ENCODE assay signal across 6 cellular contexts in genomic region chr9:67086862-67087261, GRCh38.
A peak's percentile ranks its signal among the peaks of the same experiment; 100 is the strongest.
DNase-seq lines count a peak whose midpoint lies in the region; ATAC-seq and TF ChIP-seq lines count a peak whose summit lies in the region.
"Not testable (repeated sequence)": the region's sequence is repeated elsewhere in the genome, so short reads cannot be mapped to it uniquely, and the experiment has no call there.

No MANE protein-coding gene starts in this region.

- in situ Hi-C loops in IMR-90 (cut with MboI; ENCODE audit: low sequenced_read_pairs); brain microvascular endothelial cell (cut with HindIII; ENCODE audit: low pct_ligation_motif_present, low sequenced_read_pairs): not testable (repeated sequence)

- H3K4me1 ChIP-seq in IMR-90 (ENCODE audit: control insufficient read depth, insufficient read depth, low read length); RWPE2 (ENCODE audit: insufficient read depth, poor library complexity, severe bottlenecking); foreskin keratinocyte; left lung: not testable (repeated sequence)

- H3K56ac ChIP-seq in IMR-90 (ENCODE audit: extremely low read depth, insufficient read depth, low read length), result not testable (repeated sequence)

- not testable (repeated sequence) for H2BK120ac ChIP-seq in IMR-90 (ENCODE audit: low read depth, low read length)

- CTCF ChIA-PET in IMR-90 (lab: Yijun Ruan, JAX), result not testable (repeated sequence)

- ATAC-seq in IMR-90 (ENCODE audit: low read depth), result peak; percentile 21; the same call in 1 of the 2 replicates
- ATAC-seq in RWPE2 (ENCODE audit: low read depth), result peak; percentile 61
- ATAC-seq in foreskin keratinocyte, result peak; percentile 82
- ATAC-seq in left lung, result peak; percentile 36
- ATAC-seq in omental fat pad (ENCODE audit: low FRiP score), result peak; percentile 54

- not testable (repeated sequence) for H3K9me3 ChIP-seq in IMR-90 (ENCODE audit: control insufficient read depth, insufficient read depth, low read length); RWPE2 (ENCODE audit: severe bottlenecking); left lung

- not testable (repeated sequence) for H2AFZ ChIP-seq in IMR-90 (replicated peaks; ENCODE audit: low read length, poor library complexity)

- not testable (repeated sequence) for TF ChIP-seq POLR2A in IMR-90 (IDR thresholded peaks at IDR 0.05; ENCODE audit: low read depth, low read length)

- dilution Hi-C loops in IMR-90 (cut with HindIII; ENCODE audit: low sequenced_read_pairs, unreplicated experiment), result not testable (repeated sequence)

- H3K27me3 ChIP-seq in IMR-90 (ENCODE audit: control insufficient read depth, insufficient read depth, low read length); RWPE2 (ENCODE audit: insufficient read depth, poor library complexity, severe bottlenecking); brain microvascular endothelial cell (replicated peaks); foreskin keratinocyte; left lung: not testable (repeated sequence)

- not testable (repeated sequence) for H2BK5ac ChIP-seq in IMR-90 (ENCODE audit: low read depth, low read length, poor library complexity, severe bottlenecking)

- not testable (repeated sequence) for H3K27ac ChIP-seq in IMR-90 (ENCODE audit: insufficient read depth, low read length); RWPE2 (ENCODE audit: poor library complexity, severe bottlenecking); brain microvascular endothelial cell; foreskin keratinocyte; left lung

- H3K18ac ChIP-seq in IMR-90 (ENCODE audit: low read depth, low read length), result not testable (repeated sequence)

- not testable (repeated sequence) for H2AK5ac ChIP-seq in IMR-90 (ENCODE audit: low read depth, low read length)

- not testable (repeated sequence) for H4K8ac ChIP-seq in IMR-90 (ENCODE audit: low read depth in 2 of 2, low read length in 2 of 2)

- TF ChIP-seq CTCF in IMR-90 (conservative IDR thresholded peaks at IDR 0.05; ENCODE audit: low read depth, low read length); RWPE2 (IDR thresholded peaks at IDR 0.05; ENCODE audit: poor library complexity, severe bottlenecking); brain microvascular endothelial cell (IDR thresholded peaks at IDR 0.05; ENCODE audit: low read depth, low read length, missing control alignments); foreskin keratinocyte (conservative IDR thresholded peaks at IDR 0.05); left lung (IDR thresholded peaks at IDR 0.05); omental fat pad (IDR thresholded peaks at IDR 0.05): not testable (repeated sequence)

- POLR2A ChIA-PET in IMR-90 (lab: Charles Lee; ENCODE audit: unreplicated experiment), result not testable (repeated sequence)

- H3K4ac ChIP-seq in IMR-90 (ENCODE audit: low read depth, low read length), result not testable (repeated sequence)

- H2BK15ac ChIP-seq in IMR-90 (ENCODE audit: low read depth, low read length), result not testable (repeated sequence)

- not testable (repeated sequence) for BruUV-seq in IMR-90 (replicated peaks; lab: Mats Ljungman, UMichigan)

- H3K14ac ChIP-seq in IMR-90 (replicated peaks; ENCODE audit: low read depth, low read length), result not testable (repeated sequence)

- DNase-seq in IMR-90; RWPE2 (ENCODE audit: low spot score); foreskin keratinocyte; left lung; omental fat pad (ENCODE audit: low spot score): not testable (repeated sequence)
- DNase-seq in brain microvascular endothelial cell, result peak; percentile 70

- H4K5ac ChIP-seq in IMR-90 (ENCODE audit: low read depth, low read length), result not testable (repeated sequence)

- H3K23ac ChIP-seq in IMR-90 (ENCODE audit: low read depth, low read length), result not testable (repeated sequence)

- H4K20me1 ChIP-seq in IMR-90 (ENCODE audit: insufficient read depth, low read length), result not testable (repeated sequence)

- not testable (repeated sequence) for H2AK9ac ChIP-seq in IMR-90 (replicated peaks; ENCODE audit: low read depth, low read length, poor library complexity)

- H3K9me1 ChIP-seq in IMR-90 (ENCODE audit: insufficient read depth, low read length), result not testable (repeated sequence)

- H2BK20ac ChIP-seq in IMR-90 (ENCODE audit: low read depth, low read length), result not testable (repeated sequence)

- WGBS in IMR-90 (ENCODE audit: extremely low coverage in 2 of 2, insufficient read length in 1 of 2), 2 experiments, result no CpG with 5 or more reads among the region's 1 CpG

- not testable (repeated sequence) for H3K79me1 ChIP-seq in IMR-90 (ENCODE audit: low read depth in 1 of 2, low read length in 2 of 2)

- not testable (repeated sequence) for H3K36me3 ChIP-seq in IMR-90 (ENCODE audit: control insufficient read depth, insufficient read depth, low read length); RWPE2 (ENCODE audit: low read depth); brain microvascular endothelial cell (replicated peaks); left lung

- not testable (repeated sequence) for H4K91ac ChIP-seq in IMR-90 (ENCODE audit: insufficient read depth, low read depth, low read length)

- intact Hi-C loops in IMR-90 (cut with micrococcal nuclease); left lung (cut with DNase I): not testable (repeated sequence)

- not testable (repeated sequence) for TF ChIP-seq RAD21 in IMR-90 (IDR thresholded peaks at IDR 0.05; ENCODE audit: low read length)

- H3K9ac ChIP-seq in IMR-90 (ENCODE audit: low read depth, low read length), result not testable (repeated sequence)

- not testable (repeated sequence) for H3K4me2 ChIP-seq in IMR-90 (ENCODE audit: low read depth, low read length)

- H3K4me3 ChIP-seq in IMR-90 (ENCODE audit: insufficient read depth, low read depth, low read length); RWPE2 (ENCODE audit: severe bottlenecking); brain microvascular endothelial cell (ENCODE audit: low read depth, low read length); left lung: not testable (repeated sequence)

Comparison
In these comparisons a context has a peak if more than half of its experiments do, and no peak if none do; other contexts are left out.
1. ATAC-seq: peak in every context shown above with its lines; median percentile 82 in foreskin keratinocyte; 61 in RWPE2; 54 in omental fat pad; 36 in left lung; 21 in IMR-90.